Comparison of ENCODE assay signal across 15 cellular contexts in the genomic region with DNA sequence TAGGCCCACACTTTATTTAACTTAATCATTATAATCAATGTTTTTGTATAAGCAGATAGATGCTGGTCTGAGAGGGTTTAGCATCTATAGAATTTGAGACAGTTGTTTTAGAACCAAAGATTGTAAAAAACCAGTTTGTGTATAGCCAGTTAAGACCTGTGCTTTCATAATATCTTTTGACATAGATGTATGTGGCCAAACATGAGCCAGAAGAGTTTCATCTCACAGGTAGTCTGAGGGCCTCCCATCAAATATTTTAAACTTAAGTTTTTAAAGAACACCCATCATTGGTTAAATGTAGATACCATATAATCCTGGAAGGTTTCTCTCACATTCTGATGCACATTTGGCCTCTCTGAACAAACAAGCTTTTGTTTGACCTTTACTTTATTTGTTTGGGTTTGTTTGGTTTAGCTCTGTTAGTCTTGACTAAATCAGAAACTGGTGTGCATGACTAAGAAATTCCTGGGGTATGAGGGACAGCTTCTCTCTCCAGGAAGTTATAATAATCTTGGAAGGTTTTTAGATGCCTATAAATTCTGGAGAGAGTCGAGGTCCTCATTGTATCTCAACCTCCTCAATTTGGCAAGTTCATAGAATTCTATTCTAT. TPM values are rescaled to one million over a fixed set of nuclear protein-coding genes. Genes with fewer than 3 reads are reported as not detected.
A peak's percentile ranks its signal among the peaks of the same experiment; 100 is the strongest.
DNase-seq lines count a peak whose midpoint lies in the region; ATAC-seq and TF ChIP-seq lines count a peak whose summit lies in the region.
"Had no signal": no experiment of that assay in that cellular context is flagged by ENCODE, and none has a peak within 500 bp of the region (broad histone marks: within the 10 kb centered on the region; RNA-seq: fewer than 3 reads in every experiment).

No MANE protein-coding gene starts in this region.

- no peak for ATAC-seq in aorta (ENCODE audit: low FRiP score)
- ATAC-seq in upper lobe of right lung, result no peak
- ATAC-seq: body of pancreas, esophagus mucosa, natural killer cell, Panc1 had no signal

- H3K27me3 ChIP-seq in aorta (ENCODE audit: control insufficient read depth in 1 of 2, insufficient read depth in 2 of 2, low read length in 1 of 2), result no peaks in the 10 kb centered on the region
- no peaks in the 10 kb centered on the region for H3K27me3 ChIP-seq in thyroid gland
- no peaks in the 10 kb centered on the region for H3K27me3 ChIP-seq in upper lobe of right lung
- H3K27me3 ChIP-seq in suprapubic skin, result no peaks in the 10 kb centered on the region
- H3K27me3 ChIP-seq: body of pancreas had no signal

- H3K9me3 ChIP-seq in aorta (ENCODE audit: control insufficient read depth, low read length) (no peaks in the 10 kb centered on the region), thyroid gland (no peaks in the 10 kb centered on the region), upper lobe of right lung (no peaks in the 10 kb centered on the region), suprapubic skin (no peaks in the 10 kb centered on the region)
- H3K9me3 ChIP-seq: body of pancreas had no signal

- no peaks in the 10 kb centered on the region for H3K36me3 ChIP-seq in aorta (ENCODE audit: control insufficient read depth in 1 of 2, insufficient read depth in 2 of 2, low read length in 1 of 2)
- no peaks in the 10 kb centered on the region for H3K36me3 ChIP-seq in thyroid gland
- H3K36me3 ChIP-seq in upper lobe of right lung, result no peaks in the 10 kb centered on the region
- no peaks in the 10 kb centered on the region for H3K36me3 ChIP-seq in suprapubic skin

- H3K27ac ChIP-seq in epithelial cell of prostate, result no peak overlapping the region
- no peak overlapping the region for H3K27ac ChIP-seq in aorta (ENCODE audit: low read depth in 1 of 2, low read length in 2 of 2)
- H3K27ac ChIP-seq in thyroid gland, result no peak overlapping the region
- H3K27ac ChIP-seq in upper lobe of right lung, result no peak overlapping the region
- H3K27ac ChIP-seq in suprapubic skin, result no peak overlapping the region
- H3K27ac ChIP-seq: body of pancreas, KMS-11 had no signal

- intact Hi-C loops in aorta (cut with DNase I) (no loop called here), thyroid gland (cut with DNase I) (no loop called here), upper lobe of right lung (cut with DNase I) (no loop called here)

- TF ChIP-seq EP300 in suprapubic skin (IDR thresholded peaks at IDR 0.05), result no peak

- TF ChIP-seq CTCF in thyroid gland (IDR thresholded peaks at IDR 0.05) (no peak), upper lobe of right lung (IDR thresholded peaks at IDR 0.05) (no peak), suprapubic skin (IDR thresholded peaks at IDR 0.05) (no peak)

- WGBS in aorta, 2 donors, result 3 to 17% methylated on average over 1 of the region's 1 CpG
- 33 to 53% methylated on average over 1 of the region's 1 CpG for WGBS in thyroid gland, 2 donors
- 7% methylated on average over 1 of the region's 1 CpG for WGBS in suprapubic skin

- H3K4me1 ChIP-seq in aorta (ENCODE audit: control insufficient read depth in 1 of 2, insufficient read depth in 2 of 2, low read length in 2 of 2) (peaks cover 0 to 2% of the 10 kb centered on the region in 2 donors), thyroid gland (peaks cover 5 to 8% of the 10 kb centered on the region in 2 donors), upper lobe of right lung (no peaks in the 10 kb centered on the region), suprapubic skin (no peaks in the 10 kb centered on the region)
- H3K4me1 ChIP-seq: body of pancreas had no signal

- peak; percentile 61 for DNase-seq in DMS53 (lab: John Stamatoyannopoulos, UW)
- DNase-seq in LHCN-M2 (ENCODE audit: low read depth), result peak; percentile 5
- DNase-seq in epithelial cell of prostate (ENCODE audit: low read depth, low spot score), result peak; percentile 34
- DNase-seq in renal cortical epithelial cell (ENCODE audit: low read depth), result peak; percentile 62
- DNase-seq in aorta, result no peak
- no peak for DNase-seq in thyroid gland
- DNase-seq in upper lobe of right lung, result no peak
- DNase-seq in suprapubic skin (ENCODE audit: low spot score in 2 of 2), result no peak
- DNase-seq: body of pancreas, Calu3, GOT3, natural killer cell had no signal

- TF ChIP-seq POLR2A in thyroid gland (IDR thresholded peaks at IDR 0.05), result no peak
- no peak for TF ChIP-seq POLR2A in suprapubic skin (IDR thresholded peaks at IDR 0.05)

- no peak overlapping the region for H3K4me3 ChIP-seq in aorta (ENCODE audit: low read length in 2 of 2)
- H3K4me3 ChIP-seq in thyroid gland (replicated peaks in 1 of 3), result no peak overlapping the region
- no peak overlapping the region for H3K4me3 ChIP-seq in upper lobe of right lung
- no peak overlapping the region for H3K4me3 ChIP-seq in suprapubic skin
- H3K4me3 ChIP-seq: body of pancreas had no signal

RNA-seq across cellular contexts. Expression of a gene that starts 58.0 kb away (rescaled TPM):
- total RNA-seq in LHCN-M2 (2014; rRNA removed), result 0.17 and 0.32 TPM in 2 replicates
- 0.04 TPM for polyA plus RNA-seq in LHCN-M2 (2012)
- total RNA-seq in renal cortical epithelial cell, result 3.7 and 5.6 TPM in 2 replicates
- 1 to 10 TPM; 7.2 to 8.9 TPM for total RNA-seq in aorta
- 1 to 10 TPM; 3.5 to 5.6 TPM for polyA plus RNA-seq in aorta
- total RNA-seq in thyroid gland, result 1 to 10 TPM; 2.1 to 4.6 (median 4.2) TPM
- 5.9 TPM for total RNA-seq in upper lobe of right lung
- 1 to 10 TPM in 2 of 4 donors, under 1 TPM in 2; 0.76 to 1.2 (median 0.93) TPM for total RNA-seq in suprapubic skin
- total RNA-seq: Calu3 had no signal

Comparison
In these comparisons a context has a peak if more than half of its experiments do, and no peak if none do; other contexts are left out.
1. DNase-seq: peak in DMS53 (single experiment), LHCN-M2 (single experiment), epithelial cell of prostate (single experiment) and renal cortical epithelial cell (single experiment); none in aorta (0 of 2), thyroid gland (0 of 2), upper lobe of right lung (single experiment) and suprapubic skin (0 of 2).